37 cellular contexts compared by ENCODE assay signal in genomic region chr14:34755215-34755614, GRCh38.
"Had no signal": no experiment of that assay in that cellular context is flagged by ENCODE, and none has a peak within 500 bp of the region (broad histone marks: within the 10 kb centered on the region; RNA-seq: fewer than 3 reads in every experiment).

No MANE protein-coding gene starts in this region.

- H3K27me3 Mint-ChIP-seq: activated B cell treated with CpG ODN at 0.5 μM for 24 hours; activated CD4-positive, alpha-beta memory T cell treated with anti-CD3 and anti-CD28 coated beads, Interleukin-2, amount 10 ng/mL, durations not matched to agents 7 days and 5 days; activated CD8-positive, alpha-beta memory T cell treated with anti-CD3 and anti-CD28 coated beads, Interleukin-2, amount 10 ng/mL, durations not matched to agents 7 days and 5 days; activated naive CD8-positive, alpha-beta T cell treated with anti-CD3 and anti-CD28 coated beads, Interleukin-2, amount 10 ng/mL, durations not matched to agents 7 days and 5 days had no signal

- ATAC-seq: activated CD8-positive, alpha-beta memory T cell treated with anti-CD3 and anti-CD28 coated beads, Interleukin-2, amount 10 ng/mL, durations not matched to agents 7 days and 5 days; Panc1; SK-N-SH treated with all-trans-retinoic acid at 6 μM for 48 hours had no signal

- H3K4me3 Mint-ChIP-seq: activated B cell treated with CpG ODN at 0.5 μM for 24 hours; activated CD4-positive, alpha-beta memory T cell treated with anti-CD3 and anti-CD28 coated beads, Interleukin-2, amount 10 ng/mL, durations not matched to agents 7 days and 5 days; activated CD8-positive, alpha-beta memory T cell treated with anti-CD3 and anti-CD28 coated beads, Interleukin-2, amount 10 ng/mL, durations not matched to agents 7 days and 5 days; activated naive CD8-positive, alpha-beta T cell treated with anti-CD3 and anti-CD28 coated beads, Interleukin-2, amount 10 ng/mL, durations not matched to agents 7 days and 5 days had no signal

- H3K9me3 ChIP-seq: ascending aorta, MG63, SJSA1 had no signal

- H3K4me1 ChIP-seq: ascending aorta had no signal

- H3K4me3 ChIP-seq: ascending aorta, cardiac muscle cell, MG63, SJSA1 had no signal

- H3K4me1 Mint-ChIP-seq: activated B cell treated with CpG ODN at 0.5 μM for 24 hours; activated CD4-positive, alpha-beta memory T cell treated with anti-CD3 and anti-CD28 coated beads, Interleukin-2, amount 10 ng/mL, durations not matched to agents 7 days and 5 days; activated CD8-positive, alpha-beta memory T cell treated with anti-CD3 and anti-CD28 coated beads, Interleukin-2, amount 10 ng/mL, durations not matched to agents 7 days and 5 days; activated naive CD8-positive, alpha-beta T cell treated with anti-CD3 and anti-CD28 coated beads, Interleukin-2, amount 10 ng/mL, durations not matched to agents 7 days and 5 days had no signal

- DNase-seq: activated B cell treated with CpG ODN at 0.5 μM for 24 hours; activated CD4-positive, alpha-beta memory T cell treated with anti-CD3 and anti-CD28 coated beads, Interleukin-2, amount 10 ng/mL, durations not matched to agents 7 days and 5 days; activated CD4-positive, alpha-beta T cell treated with anti-CD3 and anti-CD28 coated beads for 4 hours; activated CD4-positive, alpha-beta T cell treated with anti-CD3 and anti-CD28 coated beads, Interleukin-2, amount 50 U/mL, for 1 hour; activated CD4-positive, CD25-positive, alpha-beta regulatory T cell treated with anti-CD3 and anti-CD28 coated beads, Interleukin-2, amount 50 U/mL, for 72 hours; activated CD8-positive, alpha-beta memory T cell treated with anti-CD3 and anti-CD28 coated beads for 24 hours; activated CD8-positive, alpha-beta memory T cell treated with anti-CD3 and anti-CD28 coated beads, Interleukin-2, amount 10 ng/mL, durations not matched to agents 7 days and 5 days; activated CD8-positive, alpha-beta memory T cell treated with anti-CD3 and anti-CD28 coated beads, Interleukin-2, amount 50 U/mL, for 48 hours; activated gamma-delta T cell; activated naive CD4-positive, alpha-beta T cell treated with Interleukin-2 at 50 U/mL for 16 hours; activated naive CD8-positive, alpha-beta T cell treated with anti-CD3 and anti-CD28 coated beads, Interleukin-2, amount 10 ng/mL, durations not matched to agents 7 days and 5 days; amygdala; Kasumi-1; KBM-7; MG63; NCI-H1048; NCI-H1105 treated with DMSO at 0.1 percent for 48 hours; NCI-H1436; NCI-H1694; NCI-H1930; NCI-H2081 treated with DMSO at 0.1 percent for 48 hours; NCI-H226; NCI-H446 treated with DMSO at 0.1 percent for 48 hours; NCI-H524; NCI-H69; RPMI8226; SHP77 treated with DMSO at 0.1 percent for 48 hours; T-helper 1 cell; T-helper 2 cell; T-helper 9 cell had no signal

- H3K9me3 Mint-ChIP-seq: activated B cell treated with CpG ODN at 0.5 μM for 24 hours; activated CD4-positive, alpha-beta memory T cell treated with anti-CD3 and anti-CD28 coated beads, Interleukin-2, amount 10 ng/mL, durations not matched to agents 7 days and 5 days; activated naive CD8-positive, alpha-beta T cell treated with anti-CD3 and anti-CD28 coated beads, Interleukin-2, amount 10 ng/mL, durations not matched to agents 7 days and 5 days; activated T-helper 2 cell treated with anti-CD3 and anti-CD28 coated beads, Interferon-gamma antibody, Interleukin-2, Interleukin-4, amounts not matched to agents 10 μg/mL and 5 μg/mL and 100 μg/mL, durations not matched to agents 14 hours and 24 hours and 36 hours had no signal

- H3K27ac ChIP-seq: ascending aorta, cardiac muscle cell, SJSA1, VCaP had no signal

- H3K27ac Mint-ChIP-seq: activated B cell treated with CpG ODN at 0.5 μM for 24 hours; activated CD4-positive, alpha-beta memory T cell treated with anti-CD3 and anti-CD28 coated beads, Interleukin-2, amount 10 ng/mL, durations not matched to agents 7 days and 5 days; activated CD8-positive, alpha-beta memory T cell treated with anti-CD3 and anti-CD28 coated beads, Interleukin-2, amount 10 ng/mL, durations not matched to agents 7 days and 5 days; activated naive CD8-positive, alpha-beta T cell treated with anti-CD3 and anti-CD28 coated beads, Interleukin-2, amount 10 ng/mL, durations not matched to agents 7 days and 5 days; activated T-helper 2 cell treated with anti-CD3 and anti-CD28 coated beads, Interferon-gamma antibody, Interleukin-2, Interleukin-4, amounts not matched to agents 10 μg/mL and 5 μg/mL and 100 μg/mL, durations not matched to agents 14 hours and 24 hours and 36 hours had no signal

- H3K27me3 ChIP-seq: ascending aorta, cardiac muscle cell, MG63, SJSA1 had no signal
